In genomic region chr1:201809876-201810275, GRCh38 we compare ENCODE assay signal across 33 cellular contexts. TPM values are rescaled to one million over a fixed set of nuclear protein-coding genes. Genes with fewer than 3 reads are reported as not detected.
DNase-seq lines count a peak whose midpoint lies in the region; ATAC-seq and TF ChIP-seq lines count a peak whose summit lies in the region.
"Had no signal": no experiment of that assay in that cellular context is flagged by ENCODE, and none has a peak within 500 bp of the region (broad histone marks: within the 10 kb centered on the region; RNA-seq: fewer than 3 reads in every experiment).

No MANE protein-coding gene starts in this region.

- DNase-seq in cardiac muscle cell (ENCODE audit: low read depth in 1 of 2, low spot score in 1 of 2) (no peak), right cardiac atrium (no peak), HCT116 (ENCODE audit: low read depth, low spot score) (no peak), HFFc6 (no peak), SIG-M5 treated with dmso at 0.1 percent for 504 hours (lab: John Stamatoyannopoulos, UW; ENCODE audit: unreplicated experiment) (no peak)
- DNase-seq in activated T-cell treated with anti-CD3 and anti-CD28 coated beads, Interleukin-2, amount 50 U/mL, for 4 hours = no peak
- DNase-seq: 8988T; ACHN; AML-193; BE2C; C1 segment of cervical spinal cord; Caco-2; Calu3; CD4-positive, alpha-beta memory T cell; CD4-positive, alpha-beta T cell; CD4-positive, CD25-positive, alpha-beta regulatory T cell; CD8-positive, alpha-beta memory T cell; CD8-positive, alpha-beta T cell; COR-L47; DMS 273 treated with DMSO at 0.1 percent for 48 hours; DMS153; DMS53; DMS79; DMS79 treated with DMSO at 0.1 percent for 48 hours; DND-41; EL had no signal

- 91% methylated on average over 5 of the region's 5 CpGs for WGBS in right cardiac atrium

- H4K20me1 ChIP-seq in HCT116 (ENCODE audit: insufficient read depth) = no peaks in the 10 kb centered on the region
- H4K20me1 ChIP-seq: BLaER1 had no signal

- no peaks in the 10 kb centered on the region for H3K9me3 Mint-ChIP-seq in HFFc6
- no peaks in the 10 kb centered on the region for H3K9me3 Mint-ChIP-seq in activated T-cell treated with anti-CD3 and anti-CD28 coated beads, Interleukin-2, amount 50 U/mL, for 4 hours
- H3K9me3 Mint-ChIP-seq: CD14-positive monocyte; CD4-positive, alpha-beta T cell; CD4-positive, CD25-positive, alpha-beta regulatory T cell; CD8-positive, alpha-beta memory T cell; CD8-positive, alpha-beta T cell had no signal

- peaks cover 54% of the 10 kb centered on the region for H3K36me3 Mint-ChIP-seq in HFFc6 (ENCODE audit: low read depth)
- peaks cover 22% of the 10 kb centered on the region for H3K36me3 Mint-ChIP-seq in activated T-cell treated with anti-CD3 and anti-CD28 coated beads, Interleukin-2, amount 50 U/mL, for 4 hours (ENCODE audit: insufficient read depth)

- ATAC-seq in right cardiac atrium = no peak
- ATAC-seq in HCT116 = no peak
- no peak for ATAC-seq in activated T-cell treated with anti-CD3 and anti-CD28 coated beads, Interleukin-2, amount 50 U/mL, for 4 hours
- ATAC-seq: A549; CD8-positive, alpha-beta T cell had no signal

- no peaks in the 10 kb centered on the region for H3K4me1 ChIP-seq in cardiac muscle cell (ENCODE audit: low read depth)
- H3K4me1 ChIP-seq in right cardiac atrium (ENCODE audit: control insufficient read depth, insufficient read depth, low read length) = no peaks in the 10 kb centered on the region
- H3K4me1 ChIP-seq in HCT116 (ENCODE audit: control insufficient read depth in 1 of 2, insufficient read depth in 2 of 2, low read length in 2 of 2) = no peaks in the 10 kb centered on the region
- H3K4me1 ChIP-seq: A549; BE2C; BLaER1; BLaER1 treated with 17β-estradiol and CSF1 and Interleukin-3, amounts not matched to agents 10 nM and 100 nM; Caco-2 had no signal

- H3K4me2 ChIP-seq in HCT116 (ENCODE audit: low read length) = no peak overlapping the region
- H3K4me2 ChIP-seq: A549; BLaER1; BLaER1 treated with 17β-estradiol and CSF1 and Interleukin-3, amounts not matched to agents 10 nM and 100 nM had no signal

- H3K9me3 ChIP-seq in cardiac muscle cell (ENCODE audit: low read depth) (no peaks in the 10 kb centered on the region), right cardiac atrium (ENCODE audit: control insufficient read depth, low read length) (no peaks in the 10 kb centered on the region), HCT116 (ENCODE audit: control insufficient read depth in 1 of 2, insufficient read depth in 1 of 2, low read depth in 1 of 2, low read length in 2 of 2) (no peaks in the 10 kb centered on the region)
- H3K9me3 ChIP-seq: A549; BE2C; BLaER1; BLaER1 treated with 17β-estradiol and CSF1 and Interleukin-3, amounts not matched to agents 10 nM and 100 nM; Caco-2 had no signal

- H3K4me1 Mint-ChIP-seq in HFFc6 (ENCODE audit: low read depth) = peaks cover 6% of the 10 kb centered on the region; the same call in 1 of the 2 replicates
- no peaks in the 10 kb centered on the region for H3K4me1 Mint-ChIP-seq in activated T-cell treated with anti-CD3 and anti-CD28 coated beads, Interleukin-2, amount 50 U/mL, for 4 hours (ENCODE audit: low read depth)
- H3K4me1 Mint-ChIP-seq: B cell; CD14-positive monocyte; CD4-positive, alpha-beta memory T cell; CD4-positive, CD25-positive, alpha-beta regulatory T cell; CD8-positive, alpha-beta memory T cell had no signal

- H3K79me2 ChIP-seq in HCT116 (ENCODE audit: insufficient read depth, low read length) = no peaks in the 10 kb centered on the region

- CTCF ChIA-PET in HCT116 (lab: Charles Lee) = no interaction called here

- H3K27me3 ChIP-seq in cardiac muscle cell = no peaks in the 10 kb centered on the region
- H3K27me3 ChIP-seq in right cardiac atrium (ENCODE audit: control insufficient read depth, insufficient read depth) = no peaks in the 10 kb centered on the region
- H3K27me3 ChIP-seq in HCT116 (ENCODE audit: insufficient read depth, low read length) = no peaks in the 10 kb centered on the region
- H3K27me3 ChIP-seq: BE2C; BLaER1; BLaER1 treated with 17β-estradiol and CSF1 and Interleukin-3, amounts not matched to agents 10 nM and 100 nM had no signal

- H3K27me3 Mint-ChIP-seq in HFFc6 (ENCODE audit: insufficient read depth) = peaks cover 5% of the 10 kb centered on the region
- no peaks in the 10 kb centered on the region for H3K27me3 Mint-ChIP-seq in activated T-cell treated with anti-CD3 and anti-CD28 coated beads, Interleukin-2, amount 50 U/mL, for 4 hours (ENCODE audit: low read depth)
- H3K27me3 Mint-ChIP-seq: B cell; CD4-positive, alpha-beta memory T cell; CD4-positive, alpha-beta T cell; CD4-positive, CD25-positive, alpha-beta regulatory T cell; CD8-positive, alpha-beta memory T cell had no signal

- H3K9ac ChIP-seq in HCT116 (ENCODE audit: low read length) = no peak overlapping the region
- H3K9ac ChIP-seq: BLaER1; BLaER1 treated with 17β-estradiol and CSF1 and Interleukin-3, amounts not matched to agents 10 nM and 100 nM had no signal

- TF ChIP-seq RAD21 in HCT116 (IDR thresholded peaks at IDR 0.05; ENCODE audit: low read depth) = no peak

- TF ChIP-seq CTCF in cardiac muscle cell (IDR thresholded peaks at IDR 0.05; ENCODE audit: low read depth, low read length) (no peak), HCT116 (IDR thresholded peaks at IDR 0.05 in 2 of 3, conservative IDR thresholded peaks at IDR 0.05 in 1 of 3; ENCODE audit: borderline replicate concordance in 1 of 3, insufficient read depth in 1 of 3, low read depth in 2 of 3, low read length in 2 of 3) (no peak), HFFc6 (IDR thresholded peaks at IDR 0.05) (no peak)

- H3K4me3 Mint-ChIP-seq in HFFc6 = no peak overlapping the region
- H3K4me3 Mint-ChIP-seq in activated T-cell treated with anti-CD3 and anti-CD28 coated beads, Interleukin-2, amount 50 U/mL, for 4 hours = no peak overlapping the region
- H3K4me3 Mint-ChIP-seq: B cell; CD14-positive monocyte; CD4-positive, alpha-beta memory T cell; CD4-positive, alpha-beta T cell; CD4-positive, CD25-positive, alpha-beta regulatory T cell; CD8-positive, alpha-beta memory T cell; CD8-positive, alpha-beta T cell had no signal

- BruUV-seq in HCT116 (replicated peaks; lab: Mats Ljungman, UMichigan) = TSS peak; percentile 18

- H3K27ac ChIP-seq in cardiac muscle cell (peak overlapping the region; percentile 30), right cardiac atrium (ENCODE audit: low read length) (no peak overlapping the region), HCT116 (ENCODE audit: low read depth, low read length) (no peak overlapping the region)
- H3K27ac ChIP-seq: 22Rv1; A549; BLaER1; BLaER1 treated with 17β-estradiol and CSF1 and Interleukin-3, amounts not matched to agents 10 nM and 100 nM; C4-2B had no signal

- no peak overlapping the region for H2AFZ ChIP-seq in HCT116 (ENCODE audit: low read depth, low read length, poor library complexity, severe bottlenecking)

- peaks cover 93% of the 10 kb centered on the region for H3K36me3 ChIP-seq in cardiac muscle cell
- peaks cover 10 to 23% of the 10 kb centered on the region in 2 experiments; a peak in 3 of 4 replicates for H3K36me3 ChIP-seq in HCT116 (ENCODE audit: control insufficient read depth in 1 of 2, insufficient read depth in 2 of 2, low read length in 2 of 2)

- H3K4me3 ChIP-seq in cardiac muscle cell = no peak overlapping the region
- no peak overlapping the region for H3K4me3 ChIP-seq in right cardiac atrium (ENCODE audit: low read length)
- no peak overlapping the region for H3K4me3 ChIP-seq in HCT116 (replicated peaks in 1 of 2; ENCODE audit: low read depth in 1 of 2, low read length in 2 of 2)
- H3K4me3 ChIP-seq: A549; BLaER1; BLaER1 treated with 17β-estradiol and CSF1 and Interleukin-3, amounts not matched to agents 10 nM and 100 nM had no signal

- peak overlapping the region; percentile 30 for H3K27ac Mint-ChIP-seq in HFFc6
- H3K27ac Mint-ChIP-seq: B cell; CD14-positive monocyte; CD4-positive, alpha-beta T cell; CD4-positive, CD25-positive, alpha-beta regulatory T cell; CD8-positive, alpha-beta memory T cell; CD8-positive, alpha-beta T cell had no signal

- intact Hi-C loops in right cardiac atrium (cut with DNase I) (loop anchor here in 1 of 4 donors (10.0 kb wide), 1 partner anchor 275 kb away; the partner anchor contains the start of gene NAV1), HCT116 (cut with micrococcal nuclease) (no loop called here)

- RAD21 ChIA-PET in HCT116 (lab: Charles Lee; ENCODE audit: low non-redundant PET in 1 of 2, low total read pairs in 2 of 2, uncharacterized antibody in 2 of 2, unreplicated experiment in 2 of 2) = no interaction called here

- TF ChIP-seq POLR2A in HCT116 (IDR thresholded peaks at IDR 0.05; ENCODE audit: borderline replicate concordance, extremely low read depth, insufficient read depth, insufficient read length) = no peak

- H3K9me2 ChIP-seq in HCT116 (ENCODE audit: insufficient read depth) = no peaks in the 10 kb centered on the region

- POLR2A ChIA-PET in HCT116 (lab: Charles Lee) = no interaction called here

TF ChIP-seq in HCT116, 20 proteins besides CTCF, POLR2A, EP300 and RAD21 (continues in another document):
- TF ChIP-seq POLR2AphosphoS5 (IDR thresholded peaks at IDR 0.05; ENCODE audit: low read depth, low read length) (no peak), YY1 (IDR thresholded peaks at IDR 0.05; ENCODE audit: extremely low read depth, insufficient replicate concordance, low read depth, low read length) (no peak), EZH2phosphoT487 (IDR thresholded peaks at IDR 0.05; ENCODE audit: borderline replicate concordance) (no peak), ZFX (IDR thresholded peaks at IDR 0.05) (no peak), CEBPB (IDR thresholded peaks at IDR 0.05; ENCODE audit: low read depth) (no peak), FOSL1 (IDR thresholded peaks at IDR 0.05; ENCODE audit: low read depth) (no peak), JUND (IDR thresholded peaks at IDR 0.05) (no peak), EZH2 (IDR thresholded peaks at IDR 0.05) (no peak)

RNA-seq across cellular contexts. Expression of gene IPO9, which starts 19.1 kb away (rescaled TPM):
- total RNA-seq in cardiac muscle cell (34.7 and 36.9 TPM in 2 replicates), right cardiac atrium (10 to 100 TPM; 21.7 to 27.9 (median 24.6) TPM), HCT116 (2021; ENCODE audit: unreplicated experiment) (80.6 TPM)
- polyA plus RNA-seq in cardiac muscle cell (61.7 and 82.1 TPM in 2 replicates), right cardiac atrium (10.3 TPM)
- polyA plus RNA-seq in HCT116 (2012) = 34.4 and 44.0 TPM in 2 replicates
- total RNA-seq in HFFc6 (2021; fragmentation: NEBNext Ultra II Directional; extraction: Animal tissue kit (Norgen Biotek cat#: 25700)) = 10 to 100 TPM; 54.1 to 77.8 (median 63.6) TPM
- total RNA-seq in activated T-cell treated with anti-CD3 and anti-CD28 coated beads, Interleukin-2, amount 50 U/mL, for 4 hours = 10 to 100 TPM; 45.4 to 48.3 (median 46.9) TPM
